3 cellular contexts compared by ENCODE assay signal in genomic region chr1:155339515-155340111, GRCh38.
A peak's percentile ranks its signal among the peaks of the same experiment; 100 is the strongest.
TF ChIP-seq lines count a peak whose summit lies in the region.

No MANE protein-coding gene starts in this region.

TF ChIP-seq in GM12891, 5 proteins besides CTCF, POLR2A, EP300 and RAD21:
- TF ChIP-seq PAX5 (IDR thresholded peaks at IDR 0.05; ENCODE audit: insufficient read depth, low read length, severe bottlenecking) (no peak), SPI1 (IDR thresholded peaks at IDR 0.05; ENCODE audit: low read depth, low read length) (no peak), TAF1 (IDR thresholded peaks at IDR 0.05; ENCODE audit: low read depth, low read length) (no peak), POLR2AphosphoS5 (IDR thresholded peaks at IDR 0.05; ENCODE audit: low read depth, low read length) (no peak), POU2F2 (IDR thresholded peaks at IDR 0.05; ENCODE audit: low read depth, low read length) (no peak)

TF ChIP-seq in IMR-90, 13 proteins besides CTCF, POLR2A, EP300 and RAD21:
- TF ChIP-seq RFX5 (IDR thresholded peaks at IDR 0.05; ENCODE audit: low read depth, low read length) (no peak), MXI1 (IDR thresholded peaks at IDR 0.05; ENCODE audit: borderline replicate concordance, low read depth, low read length) (no peak), CEBPB (IDR thresholded peaks at IDR 0.05; ENCODE audit: low read depth, low read length) (peak; percentile 41; the same call in 1 of the 2 replicates)

TF ChIP-seq in K562, 482 proteins besides CTCF, POLR2A, EP300 and RAD21:
- TF ChIP-seq ADNP (tag; IDR thresholded peaks at IDR 0.05) (no peak), SMARCA4 (IDR thresholded peaks at IDR 0.05) (no peak), GTF2F1 (IDR thresholded peaks at IDR 0.05; ENCODE audit: low read depth, low read length) (no peak), ATF3 (IDR thresholded peaks at IDR 0.05) (peak; percentile 40; the same call in 1 of the 2 replicates), ATF3 (CRISPR knock-in tag; conservative IDR thresholded peaks at IDR 0.05) (no peak), ATF7 (IDR thresholded peaks at IDR 0.05) (peak; percentile 22; the same call in 1 of the 2 replicates), CEBPG (CRISPR knock-in tag; IDR thresholded peaks at IDR 0.05) (no peak), CEBPG (tag; conservative IDR thresholded peaks at IDR 0.05 in 1 of 2, IDR thresholded peaks at IDR 0.05 in 1 of 2) (peak in 1 of 2 experiments; percentile 65; a peak in 2 of 4 replicates), MCM5 (IDR thresholded peaks at IDR 0.05; ENCODE audit: low read depth) (no peak), TFE3 (CRISPR knock-in tag; IDR thresholded peaks at IDR 0.05) (peak; percentile 51), GABPB2 (CRISPR knock-in tag; conservative IDR thresholded peaks at IDR 0.05) (no peak), ASH1L (IDR thresholded peaks at IDR 0.05; ENCODE audit: borderline replicate concordance, low read depth, partially characterized antibody) (no peak)
